In genomic region chr10:112983444-112984056, GRCh38 we compare ENCODE assay signal across 1 cellular context.
A peak's percentile ranks its signal among the peaks of the same experiment; 100 is the strongest.
TF ChIP-seq lines count a peak whose summit lies in the region.

No MANE protein-coding gene starts in this region.

TF ChIP-seq in HEK293, 187 proteins besides CTCF, POLR2A, EP300 and RAD21 (continued from another document and continues in another):
- TF ChIP-seq KLF16 (tag by site-specific recombination; IDR thresholded peaks at IDR 0.05) (no peak), ZNF214 (tag by site-specific recombination; IDR thresholded peaks at IDR 0.05; ENCODE audit: borderline replicate concordance) (no peak), ZNF544 (tag by site-specific recombination; IDR thresholded peaks at IDR 0.05) (no peak), ZNF785 (tag by site-specific recombination; IDR thresholded peaks at IDR 0.05) (no peak), SCRT2 (tag by site-specific recombination; IDR thresholded peaks at IDR 0.05) (no peak), EGR2 (tag by site-specific recombination; IDR thresholded peaks at IDR 0.05; ENCODE audit: low read depth) (no peak), KLF9 (tag by site-specific recombination; IDR thresholded peaks at IDR 0.05; ENCODE audit: low read depth) (no peak), IKZF3 (tag by site-specific recombination; IDR thresholded peaks at IDR 0.05) (no peak), ZNF324 (tag by site-specific recombination; IDR thresholded peaks at IDR 0.05) (no peak), OSR2 (tag by site-specific recombination; IDR thresholded peaks at IDR 0.05) (peak; percentile 75), ZNF843 (tag by site-specific recombination; IDR thresholded peaks at IDR 0.05) (no peak), ZFP37 (tag by site-specific recombination; IDR thresholded peaks at IDR 0.05) (no peak), ZNF140 (tag by site-specific recombination; IDR thresholded peaks at IDR 0.05) (no peak), ZNF776 (tag by site-specific recombination; IDR thresholded peaks at IDR 0.05; ENCODE audit: borderline replicate concordance) (no peak), ZNF660 (tag by site-specific recombination; IDR thresholded peaks at IDR 0.05) (no peak), PRDM4 (tag by site-specific recombination; IDR thresholded peaks at IDR 0.05) (peak; percentile 61), ZNF366 (tag by site-specific recombination; conservative IDR thresholded peaks at IDR 0.05) (0 out of 2 replicates have a peak, but pooled peaks have one; percentile 22), ZBTB20 (tag by site-specific recombination; IDR thresholded peaks at IDR 0.05) (no peak), ZNF157 (tag by site-specific recombination; IDR thresholded peaks at IDR 0.05) (no peak), ZNF621 (tag by site-specific recombination; IDR thresholded peaks at IDR 0.05) (no peak), KLF17 (tag by site-specific recombination; IDR thresholded peaks at IDR 0.05) (no peak), ZBTB17 (tag by site-specific recombination; IDR thresholded peaks at IDR 0.05) (no peak), ZNF626 (tag by site-specific recombination; IDR thresholded peaks at IDR 0.05) (no peak), ZNF18 (tag by site-specific recombination; IDR thresholded peaks at IDR 0.05) (peak; percentile 68), ZNF777 (tag by site-specific recombination; IDR thresholded peaks at IDR 0.05; ENCODE audit: borderline replicate concordance) (no peak), ZNF121 (tag by site-specific recombination; IDR thresholded peaks at IDR 0.05) (no peak), TSHZ1 (tag by site-specific recombination; IDR thresholded peaks at IDR 0.05; ENCODE audit: borderline replicate concordance) (no peak), ZXDB (tag by site-specific recombination; IDR thresholded peaks at IDR 0.05) (peak; percentile 67; the same call in 1 of the 2 replicates), ZFP69B (tag by site-specific recombination; IDR thresholded peaks at IDR 0.05) (no peak), ZNF580 (tag by site-specific recombination; IDR thresholded peaks at IDR 0.05) (no peak), FEZF1 (tag by site-specific recombination; IDR thresholded peaks at IDR 0.05) (peak; percentile 34; the same call in 1 of the 2 replicates), ZNF792 (tag by site-specific recombination; IDR thresholded peaks at IDR 0.05) (no peak), ZNF645 (tag by site-specific recombination; IDR thresholded peaks at IDR 0.05) (no peak), ZEB2 (tag by site-specific recombination; IDR thresholded peaks at IDR 0.05) (peak; percentile 18; the same call in 1 of the 2 replicates), HOXD13 (CRISPR knock-in tag; IDR thresholded peaks at IDR 0.05; ENCODE audit: borderline replicate concordance) (no peak), ZNF488 (tag by site-specific recombination; IDR thresholded peaks at IDR 0.05) (no peak), ZNF221 (tag by site-specific recombination; IDR thresholded peaks at IDR 0.05; ENCODE audit: borderline replicate concordance) (no peak), ZNF416 (tag by site-specific recombination; IDR thresholded peaks at IDR 0.05) (no peak), ZNF146 (tag by site-specific recombination; IDR thresholded peaks at IDR 0.05) (no peak), HIC1 (tag by site-specific recombination; IDR thresholded peaks at IDR 0.05) (no peak), ZSCAN18 (tag by site-specific recombination; IDR thresholded peaks at IDR 0.05) (no peak), PRDM10 (tag by site-specific recombination; IDR thresholded peaks at IDR 0.05) (no peak), ZFP3 (tag by site-specific recombination; IDR thresholded peaks at IDR 0.05; ENCODE audit: low read depth) (no peak)
